1 cellular context compared by ENCODE assay signal in the genomic region with DNA sequence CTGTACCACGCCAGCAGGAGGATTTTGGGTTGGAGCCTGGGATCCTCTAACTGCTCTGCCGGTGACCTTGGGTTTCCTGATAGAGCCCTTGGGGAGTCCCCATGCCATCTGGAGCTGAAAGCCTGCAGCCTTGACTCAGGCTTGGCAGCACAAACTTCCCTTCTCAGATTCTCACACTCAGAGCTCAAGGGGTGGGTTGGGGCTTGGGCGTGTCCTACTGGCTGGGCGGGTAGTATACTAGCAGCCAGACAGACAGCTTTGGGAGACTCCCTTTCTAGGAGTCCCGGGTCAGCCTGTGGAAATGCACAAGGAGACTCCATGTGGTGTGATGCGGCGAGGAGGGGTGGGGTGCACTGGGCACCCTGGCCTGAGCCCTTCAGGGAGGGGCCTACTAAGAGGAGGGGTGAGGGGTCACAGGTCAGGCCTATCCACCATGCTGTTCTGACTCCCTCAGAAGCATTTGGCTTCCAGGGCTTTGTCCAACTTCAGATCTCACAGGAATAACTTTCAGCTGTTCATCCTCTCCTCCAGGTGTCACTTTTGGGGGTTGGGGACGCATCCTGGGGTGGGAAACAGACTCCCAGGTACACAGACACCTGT.
TF ChIP-seq lines count a peak whose summit lies in the region.

No MANE protein-coding gene starts in this region.

TF ChIP-seq in HepG2, 621 proteins besides CTCF, POLR2A, EP300 and RAD21 (continued from another document):
- TF ChIP-seq, protein P1, sequence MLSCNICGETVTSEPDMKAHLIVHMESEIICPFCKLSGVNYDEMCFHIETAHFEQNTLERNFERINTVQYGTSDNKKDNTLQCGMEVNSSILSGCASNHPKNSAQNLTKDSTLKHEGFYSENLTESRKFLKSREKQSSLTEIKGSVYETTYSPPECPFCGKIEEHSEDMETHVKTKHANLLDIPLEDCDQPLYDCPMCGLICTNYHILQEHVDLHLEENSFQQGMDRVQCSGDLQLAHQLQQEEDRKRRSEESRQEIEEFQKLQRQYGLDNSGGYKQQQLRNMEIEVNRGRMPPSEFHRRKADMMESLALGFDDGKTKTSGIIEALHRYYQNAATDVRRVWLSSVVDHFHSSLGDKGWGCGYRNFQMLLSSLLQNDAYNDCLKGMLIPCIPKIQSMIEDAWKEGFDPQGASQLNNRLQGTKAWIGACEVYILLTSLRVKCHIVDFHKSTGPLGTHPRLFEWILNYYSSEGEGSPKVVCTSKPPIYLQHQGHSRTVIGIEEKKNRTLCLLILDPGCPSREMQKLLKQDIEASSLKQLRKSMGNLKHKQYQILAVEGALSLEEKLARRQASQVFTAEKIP (CRISPR knock-in tag; IDR thresholded peaks at IDR 0.05; ENCODE audit: borderline replicate concordance), result no peak
- TF ChIP-seq HNRNPK (IDR thresholded peaks at IDR 0.05; ENCODE audit: low read depth, low read length, poor library complexity, severe bottlenecking), result no peak
- no peak for TF ChIP-seq ZNF768 (CRISPR knock-in tag; IDR thresholded peaks at IDR 0.05)
- TF ChIP-seq ZNF878 (CRISPR knock-in tag; IDR thresholded peaks at IDR 0.05), result no peak
- TF ChIP-seq MNT (IDR thresholded peaks at IDR 0.05), result no peak
- TF ChIP-seq ZNF121 (CRISPR knock-in tag; IDR thresholded peaks at IDR 0.05), result no peak
TF ChIP-seq in HepG2: peak in this region for 0.
